In genomic region chr12:104769207-104769606, GRCh38 we compare ENCODE assay signal across 22 cellular contexts.
DNase-seq lines count a peak whose midpoint lies in the region; ATAC-seq and TF ChIP-seq lines count a peak whose summit lies in the region.
"Had no signal": no experiment of that assay in that cellular context is flagged by ENCODE, and none has a peak within 500 bp of the region (broad histone marks: within the 10 kb centered on the region; RNA-seq: fewer than 3 reads in every experiment).

No MANE protein-coding gene starts in this region.

- no peak for ATAC-seq in T-cell (replicated peaks in 1 of 4)
- ATAC-seq: GM12878 had no signal

- no peak for TF ChIP-seq CTCF in spleen (IDR thresholded peaks at IDR 0.05 in 8 of 11, conservative IDR thresholded peaks at IDR 0.05 in 3 of 11)

- no peak overlapping the region for H3K4me3 Mint-ChIP-seq in T-cell
- H3K4me3 Mint-ChIP-seq: B cell; CD4-positive, CD25-positive, alpha-beta regulatory T cell had no signal

- no peak overlapping the region for H3K9ac ChIP-seq in HUES48 (ENCODE audit: low read depth, low read length)
- H3K9ac ChIP-seq: GM23248 had no signal

- TF ChIP-seq POLR2A in spleen (IDR thresholded peaks at IDR 0.05), result no peak

- DNase-seq in DMS 273 (lab: John Stamatoyannopoulos, UW; ENCODE audit: unreplicated experiment) (peak; percentile 7), DMS 273 treated with DMSO at 0.1 percent for 48 hours (lab: John Stamatoyannopoulos, UW) (no peak), ecto neural progenitor cell (ENCODE audit: low spot score) (peak; percentile 43), spleen (no peak), T-cell (no peak), LoVo (ENCODE audit: low spot score) (no peak)
- DNase-seq: Caco-2; CD4-positive, CD25-positive, alpha-beta regulatory T cell; DMS53; EL; GM23248; KG1; NCI-H2029; NCI-H510A treated with DMSO at 0.1 percent for 48 hours; NCI-H82; SW 1271 had no signal

- H3K9me3 ChIP-seq in HUES48 (ENCODE audit: control insufficient read depth, insufficient read depth, low read length) (peaks cover 6% of the 10 kb centered on the region; the same call in 1 of the 2 replicates), mesodermal cell (ENCODE audit: control insufficient read depth, low read length) (no peaks in the 10 kb centered on the region), spleen (peaks cover 0 to 25% (median 23%) of the 10 kb centered on the region in 8 donors)
- H3K9me3 ChIP-seq: SJSA1 had no signal

- peaks cover 0 to 19% (median 12%) of the 10 kb centered on the region in 3 donors for H3K9me3 Mint-ChIP-seq in T-cell

- H3K27me3 ChIP-seq in HUES48 (ENCODE audit: control insufficient read depth, insufficient read depth, low read length) (no peaks in the 10 kb centered on the region), spleen (replicated peaks in 1 of 7) (no peaks in the 10 kb centered on the region)
- H3K27me3 ChIP-seq: SJSA1 had no signal

- 46 to 54% methylated on average over 3 to 4 of the region's 5 CpGs for WGBS in mesodermal cell (ENCODE audit: insufficient coverage in 2 of 2), 2 experiments
- WGBS in spleen, 5 donors, result 82 to 89% (median 83%) methylated on average over 5 of the region's 5 CpGs

- H3K4me1 ChIP-seq in HUES48 (ENCODE audit: control insufficient read depth, insufficient read depth, low read length) (peaks cover 25% of the 10 kb centered on the region), mesodermal cell (ENCODE audit: control insufficient read depth, insufficient read depth, low read length, poor library complexity, severe bottlenecking) (no peaks in the 10 kb centered on the region), spleen (peaks cover 0 to 17% (median 12%) of the 10 kb centered on the region in 6 donors)
- H3K4me1 ChIP-seq: Caco-2, SJSA1 had no signal

- H3K27ac Mint-ChIP-seq in T-cell, result no peak overlapping the region
- H3K27ac Mint-ChIP-seq: B cell; CD4-positive, CD25-positive, alpha-beta regulatory T cell had no signal

- H3K4me1 Mint-ChIP-seq in T-cell, result peaks cover 12 to 16% (median 14%) of the 10 kb centered on the region in 3 donors

- peaks cover 16% of the 10 kb centered on the region for H3K36me3 Mint-ChIP-seq in T-cell
- H3K36me3 Mint-ChIP-seq: CD4-positive, CD25-positive, alpha-beta regulatory T cell had no signal

- H3K27me3 Mint-ChIP-seq in T-cell, result no peaks in the 10 kb centered on the region

- intact Hi-C loops in spleen (cut with DNase I; ENCODE audit: low total_unique reads), result no loop called here

- H3K36me3 ChIP-seq in HUES48 (ENCODE audit: control insufficient read depth, insufficient read depth, low read length) (no peaks in the 10 kb centered on the region), mesodermal cell (ENCODE audit: control insufficient read depth, insufficient read depth, low read length) (no peaks in the 10 kb centered on the region), spleen (no peaks in the 10 kb centered on the region)
- H3K36me3 ChIP-seq: SJSA1 had no signal

- CTCF ChIA-PET in T-cell (lab: Charles Lee), result interaction anchor here in 1 of 2 donors (0.7 kb wide), 1 partner anchor 312 kb away, joined by 11 read pairs; no protein-coding TSS in a partner anchor

- H3K4me3 ChIP-seq in HUES48 (ENCODE audit: low read depth, low read length) (no peak overlapping the region), mesodermal cell (ENCODE audit: extremely low read depth, insufficient read depth, low read length, poor library complexity, severe bottlenecking) (no peak overlapping the region), spleen (no peak overlapping the region)
- H3K4me3 ChIP-seq: GM12878, GM23248, SJSA1 had no signal

- POLR2A ChIA-PET in T-cell (lab: Charles Lee), result no interaction called here

- H3K27ac ChIP-seq in HUES48 (ENCODE audit: low read depth, low read length) (peak overlapping the region; percentile 6), mesodermal cell (ENCODE audit: low read depth, low read length, severe bottlenecking) (peak overlapping the region; percentile 10), spleen (no peak overlapping the region)
- H3K27ac ChIP-seq: 22Rv1, GM23248, SJSA1 had no signal

Comparison
In these comparisons a context has a peak if more than half of its experiments do, and no peak if none do; other contexts are left out.
1. DNase-seq: peak in DMS 273 (single experiment) and ecto neural progenitor cell (single experiment); none in DMS 273 treated with DMSO at 0.1 percent for 48 hours (single experiment), spleen (single experiment), T-cell (0 of 34) and LoVo (single experiment).
2. H3K27ac ChIP-seq: peak in HUES48 (single experiment) and mesodermal cell (single experiment); none in spleen (0 of 8).